ENCODE assay signal across 12 cellular contexts in genomic region chr6:112205521-112206458, GRCh38. TPM values are rescaled to one million over a fixed set of nuclear protein-coding genes. Genes with fewer than 3 reads are reported as not detected.
DNase-seq lines count a peak whose midpoint lies in the region; ATAC-seq and TF ChIP-seq lines count a peak whose summit lies in the region.
"Had no signal": no experiment of that assay in that cellular context is flagged by ENCODE, and none has a peak within 500 bp of the region (broad histone marks: within the 10 kb centered on the region; RNA-seq: fewer than 3 reads in every experiment).

No MANE protein-coding gene starts in this region.

- DNase-seq in Daoy (ENCODE audit: low read depth) (peak; percentile 92), PC-3 (peak; percentile 82), epithelial cell of esophagus (ENCODE audit: low read depth) (peak; percentile 55), NCI-H2227 (lab: John Stamatoyannopoulos, UW; ENCODE audit: unreplicated experiment) (no peak), NCI-H510A treated with DMSO at 0.1 percent for 48 hours (lab: John Stamatoyannopoulos, UW) (no peak)
- no peak for DNase-seq in stimulated activated naive CD4-positive, alpha-beta T cell (lab: John Stamatoyannopoulos, UW)
- DNase-seq: activated CD4-positive, alpha-beta T cell treated with anti-CD3 and anti-CD28 coated beads, Interleukin-2, amount 50 U/mL, for 4 hours; nephron progenitor cell had no signal

- no peaks in the 10 kb centered on the region for H3F3A ChIP-seq in PC-3 (ENCODE audit: low read length, unreplicated experiment)

- POLR2A ChIA-PET in PC-3 (lab: Charles Lee; ENCODE audit: unreplicated experiment), result no interaction called here

- no peak for TF ChIP-seq CTCF in PC-3 (conservative IDR thresholded peaks at IDR 0.05; ENCODE audit: low read depth, low read length)
- TF ChIP-seq CTCF in epithelial cell of esophagus (IDR thresholded peaks at IDR 0.05; ENCODE audit: insufficient read depth, low read depth, low read length, missing control alignments), result no peak

- H2AFZ ChIP-seq in PC-3 (ENCODE audit: low read length), result no peak overlapping the region

- H3K9ac ChIP-seq in PC-3 (ENCODE audit: low read length), result peak overlapping the region; percentile 70

- peak overlapping the region; percentile 95 for H3K27ac ChIP-seq in PC-3 (ENCODE audit: low read length)
- peak overlapping the region; percentile 41 for H3K27ac ChIP-seq in muscle layer of duodenum (ENCODE audit: low read length)

- no peaks in the 10 kb centered on the region for H3K9me2 ChIP-seq in PC-3 (replicated peaks; ENCODE audit: low read length)

- H3K79me2 ChIP-seq in PC-3 (ENCODE audit: low read length), result no peaks in the 10 kb centered on the region

- H3K4me2 ChIP-seq in PC-3 (ENCODE audit: low read length), result peak overlapping the region; percentile 57

- H3K4me1 ChIP-seq in PC-3 (ENCODE audit: insufficient read depth, low read length) (peaks cover 64% of the 10 kb centered on the region), muscle layer of duodenum (ENCODE audit: control insufficient read depth in 1 of 2, insufficient read depth in 2 of 2, low read length in 2 of 2) (peaks cover 0 to 8% of the 10 kb centered on the region in 2 donors)

- BruUV-seq in PC-3 (replicated peaks; lab: Mats Ljungman, UMichigan), result no TSS peak

- CTCF ChIA-PET in PC-3 (lab: Charles Lee), result no interaction called here

- H3K9me3 ChIP-seq in PC-3 (ENCODE audit: low read length), result no peaks in the 10 kb centered on the region
- H3K9me3 ChIP-seq in muscle layer of duodenum (ENCODE audit: control insufficient read depth in 1 of 2, low read length in 2 of 2), result no peaks in the 10 kb centered on the region

- intact Hi-C loops in PC-3 (cut with micrococcal nuclease), result no loop called here

- H3K27me3 ChIP-seq in PC-3 (ENCODE audit: low read length) (no peaks in the 10 kb centered on the region), muscle layer of duodenum (ENCODE audit: low read depth, low read length) (no peaks in the 10 kb centered on the region)

- ATAC-seq in PC-3 (peak; percentile 39), GM19397 (IDR thresholded peaks at IDR 0.05; ENCODE audit: unreplicated experiment) (no peak)
- ATAC-seq: stimulated activated effector memory CD8-positive, alpha-beta T cell treated with anti-CD3 and anti-CD28 coated beads, Interleukin-12 subunit alpha, Interleukin-12 subunit beta, amount 100 ng/mL, for 72 hours had no signal

- H3K36me3 ChIP-seq in PC-3 (ENCODE audit: low read depth, low read length) (no peaks in the 10 kb centered on the region), muscle layer of duodenum (ENCODE audit: control insufficient read depth in 1 of 2, insufficient read depth in 2 of 2, low read length in 2 of 2) (peaks cover 23 to 34% of the 10 kb centered on the region in 2 donors)

- H4K20me1 ChIP-seq in PC-3 (ENCODE audit: low read length), result no peaks in the 10 kb centered on the region

- H3K4me3 ChIP-seq in PC-3 (ENCODE audit: low read length) (no peak overlapping the region), epithelial cell of esophagus (ENCODE audit: low read length) (no peak overlapping the region), muscle layer of duodenum (ENCODE audit: low read depth in 1 of 2, low read length in 2 of 2) (no peak overlapping the region)

RNA-seq across cellular contexts. Expression of gene LAMA4, which starts 48.6 kb away (rescaled TPM):
- 66.6 and 76.5 TPM in 2 replicates for total RNA-seq in Daoy (2014; rRNA removed; shearing (Covaris generic))
- 9.4 and 18.3 TPM in 2 replicates for total RNA-seq in PC-3 (2014; rRNA removed)
- total RNA-seq: B cell had no signal

Comparison
In these comparisons a context has a peak if more than half of its experiments do, and no peak if none do; other contexts are left out.
1. DNase-seq: peak in Daoy (single experiment), PC-3 (single experiment) and epithelial cell of esophagus (single experiment); none in NCI-H2227 (single experiment), NCI-H510A treated with DMSO at 0.1 percent for 48 hours (single experiment) and stimulated activated naive CD4-positive, alpha-beta T cell (0 of 6).